Comparison of ENCODE assay signal across 15 cellular contexts in genomic region chr3:99686469-99686868, GRCh38. TPM values are rescaled to one million over a fixed set of nuclear protein-coding genes. Genes with fewer than 3 reads are reported as not detected.
DNase-seq lines count a peak whose midpoint lies in the region; ATAC-seq lines count a peak whose summit lies in the region.
"Had no signal": no experiment of that assay in that cellular context is flagged by ENCODE, and none has a peak within 500 bp of the region (broad histone marks: within the 10 kb centered on the region; RNA-seq: fewer than 3 reads in every experiment).

No MANE protein-coding gene starts in this region.

- DNase-seq in adipocyte (ENCODE audit: low read depth) (no peak), head of caudate nucleus (no peak), sciatic nerve (ENCODE audit: low spot score) (no peak), NCI-H1092 (lab: John Stamatoyannopoulos, UW) (no peak)
- no peak for DNase-seq in stimulated activated effector memory CD8-positive, alpha-beta T cell treated with anti-CD3 and anti-CD28 coated beads, Interleukin-12 subunit alpha, Interleukin-12 subunit beta, amount 100 ng/mL, for 72 hours (ENCODE audit: low spot score in 2 of 2)
- no peak for DNase-seq in activated CD8-positive, alpha-beta memory T cell treated with anti-CD3 and anti-CD28 coated beads for 24 hours
- DNase-seq: NCI-H2029 treated with DMSO at 0.1 percent for 48 hours had no signal

- intact Hi-C loops in head of caudate nucleus (cut with DNase I) (no loop called here), sciatic nerve (cut with DNase I) (no loop called here)

- H3K27me3 ChIP-seq in adipocyte (replicated peaks; ENCODE audit: control insufficient read depth, insufficient read depth, low read length), result no peaks in the 10 kb centered on the region

- H3K4me1 ChIP-seq in adipocyte (ENCODE audit: control insufficient read depth, insufficient read depth, low read length), result peaks cover 19% of the 10 kb centered on the region

- no peaks in the 10 kb centered on the region for H3K4me1 Mint-ChIP-seq in stimulated activated effector memory CD8-positive, alpha-beta T cell treated with anti-CD3 and anti-CD28 coated beads, Interleukin-12 subunit alpha, Interleukin-12 subunit beta, amount 100 ng/mL, for 72 hours
- H3K4me1 Mint-ChIP-seq: B cell, H9, IgD-negative memory B cell had no signal

- no peaks in the 10 kb centered on the region for H3K36me3 ChIP-seq in adipocyte (ENCODE audit: control insufficient read depth, insufficient read depth, low read length, severe bottlenecking)

- no peak overlapping the region for H3K4me3 ChIP-seq in adipocyte (ENCODE audit: low read length)

- H3K36me3 Mint-ChIP-seq in stimulated activated effector memory CD8-positive, alpha-beta T cell treated with anti-CD3 and anti-CD28 coated beads, Interleukin-12 subunit alpha, Interleukin-12 subunit beta, amount 100 ng/mL, for 72 hours, result no peaks in the 10 kb centered on the region
- H3K36me3 Mint-ChIP-seq: IgD-negative memory B cell had no signal

- H3K9me3 ChIP-seq in adipocyte (ENCODE audit: control insufficient read depth, low read length), result no peaks in the 10 kb centered on the region
- H3K9me3 ChIP-seq: SK-N-SH had no signal

- ATAC-seq in GM19467 (IDR thresholded peaks at IDR 0.05; ENCODE audit: unreplicated experiment) (peak; percentile 9), HG03175 (IDR thresholded peaks at IDR 0.05; ENCODE audit: unreplicated experiment) (peak; percentile 11), sciatic nerve (no peak)
- ATAC-seq in stimulated activated effector memory CD8-positive, alpha-beta T cell treated with anti-CD3 and anti-CD28 coated beads, Interleukin-12 subunit alpha, Interleukin-12 subunit beta, amount 100 ng/mL, for 72 hours, result peak; percentile 34

- H3K9ac ChIP-seq in adipocyte (ENCODE audit: low read length), result peak overlapping the region; percentile 20
- H3K9ac ChIP-seq: SK-N-SH had no signal

- H3K9me3 Mint-ChIP-seq in stimulated activated effector memory CD8-positive, alpha-beta T cell treated with anti-CD3 and anti-CD28 coated beads, Interleukin-12 subunit alpha, Interleukin-12 subunit beta, amount 100 ng/mL, for 72 hours, result no peaks in the 10 kb centered on the region
- H3K9me3 Mint-ChIP-seq: H9; IgD-negative memory B cell; T-helper 2 cell treated with Interferon-gamma antibody and Interleukin-4, amounts not matched to agents 5 μg/mL and 100 μg/mL, for 36 hours had no signal

- H3K27ac Mint-ChIP-seq in stimulated activated effector memory CD8-positive, alpha-beta T cell treated with anti-CD3 and anti-CD28 coated beads, Interleukin-12 subunit alpha, Interleukin-12 subunit beta, amount 100 ng/mL, for 72 hours, result no peak overlapping the region
- H3K27ac Mint-ChIP-seq: B cell; H9; IgD-negative memory B cell; T-helper 2 cell treated with Interferon-gamma antibody and Interleukin-4, amounts not matched to agents 5 μg/mL and 100 μg/mL, for 36 hours had no signal

- H3K4me3 Mint-ChIP-seq in stimulated activated effector memory CD8-positive, alpha-beta T cell treated with anti-CD3 and anti-CD28 coated beads, Interleukin-12 subunit alpha, Interleukin-12 subunit beta, amount 100 ng/mL, for 72 hours, result no peak overlapping the region
- H3K4me3 Mint-ChIP-seq: B cell; H9; IgD-negative memory B cell; T-helper 2 cell treated with Interferon-gamma antibody and Interleukin-4, amounts not matched to agents 5 μg/mL and 100 μg/mL, for 36 hours had no signal

RNA-seq across cellular contexts. Expression of gene COL8A1, which starts 48.1 kb away (rescaled TPM):
- 114 TPM for total RNA-seq in sciatic nerve
- total RNA-seq: G401 had no signal
